Comparison of ENCODE assay signal across 8 cellular contexts in genomic region chr19:1854542-1855039, GRCh38. TPM values are rescaled to one million over a fixed set of nuclear protein-coding genes. Genes with fewer than 3 reads are reported as not detected.
DNase-seq lines count a peak whose midpoint lies in the region; ATAC-seq and TF ChIP-seq lines count a peak whose summit lies in the region.

No MANE protein-coding gene starts in this region.

- H3K4me3 ChIP-seq in RWPE2 (ENCODE audit: severe bottlenecking), result peak overlapping the region; percentile 23
- H3K4me3 ChIP-seq in esophagus muscularis mucosa, result peak overlapping the region in 3 of 4 donors; percentile 52 to 65 (median 53)
- H3K4me3 ChIP-seq in prostate gland, result no peak overlapping the region

- H3K4me1 ChIP-seq in ES-I3 (ENCODE audit: insufficient read depth, low read length) (peaks cover 25% of the 10 kb centered on the region; the same call in 1 of the 2 replicates), RWPE2 (ENCODE audit: insufficient read depth, poor library complexity, severe bottlenecking) (peaks cover 33% of the 10 kb centered on the region), esophagus muscularis mucosa (peaks cover 57 to 85% (median 81%) of the 10 kb centered on the region in 4 donors), prostate gland (replicated peaks) (peaks cover 5% of the 10 kb centered on the region)

- 73% methylated on average over 25 of the region's 37 CpGs for WGBS in esophagus muscularis mucosa
- WGBS in prostate gland, result 61% methylated on average over 33 of the region's 37 CpGs

- H3K36me3 ChIP-seq in ES-I3 (ENCODE audit: insufficient read depth, low read length) (no peaks in the 10 kb centered on the region), RWPE2 (ENCODE audit: low read depth) (peaks cover 6% of the 10 kb centered on the region; the same call in 1 of the 2 replicates), esophagus muscularis mucosa (peaks cover 0 to 5% (median 0%) of the 10 kb centered on the region in 4 donors), prostate gland (no peaks in the 10 kb centered on the region)

- TF ChIP-seq EP300 in esophagus muscularis mucosa (IDR thresholded peaks at IDR 0.05), result no peak

- TF ChIP-seq CTCF in RWPE2 (IDR thresholded peaks at IDR 0.05; ENCODE audit: poor library complexity, severe bottlenecking), result no peak
- TF ChIP-seq CTCF in esophagus muscularis mucosa (IDR thresholded peaks at IDR 0.05), result no peak
- no peak for TF ChIP-seq CTCF in prostate gland (IDR thresholded peaks at IDR 0.05)
- no peak for TF ChIP-seq CTCF in GM10266 (IDR thresholded peaks at IDR 0.05; ENCODE audit: control insufficient read depth, insufficient read depth, low read depth, missing control alignments)

- TF ChIP-seq POLR2A in esophagus muscularis mucosa (IDR thresholded peaks at IDR 0.05; ENCODE audit: low read depth), result no peak
- no peak for TF ChIP-seq POLR2A in prostate gland (IDR thresholded peaks at IDR 0.05)

- H3K9me3 ChIP-seq in ES-I3 (ENCODE audit: control insufficient read depth, insufficient read depth, low read length) (no peaks in the 10 kb centered on the region), RWPE2 (ENCODE audit: severe bottlenecking) (no peaks in the 10 kb centered on the region), esophagus muscularis mucosa (no peaks in the 10 kb centered on the region), prostate gland (no peaks in the 10 kb centered on the region)

- ATAC-seq in RWPE2 (ENCODE audit: low read depth) (no peak), HG03159 (IDR thresholded peaks at IDR 0.05; ENCODE audit: unreplicated experiment) (no peak), GM19467 (IDR thresholded peaks at IDR 0.05; ENCODE audit: unreplicated experiment) (no peak)

- H3K27me3 ChIP-seq in RWPE2 (ENCODE audit: insufficient read depth, poor library complexity, severe bottlenecking), result no peaks in the 10 kb centered on the region
- H3K27me3 ChIP-seq in esophagus muscularis mucosa, result peaks cover 0 to 73% (median 7%) of the 10 kb centered on the region in 4 donors
- no peaks in the 10 kb centered on the region for H3K27me3 ChIP-seq in prostate gland (replicated peaks; ENCODE audit: insufficient read depth)

- no peak for DNase-seq in RWPE2 (ENCODE audit: low spot score)
- DNase-seq in esophagus muscularis mucosa (ENCODE audit: extremely low spot score), result no peak
- DNase-seq in prostate gland (ENCODE audit: low spot score), result peak; percentile 56
- no peak for DNase-seq in HuH-7.5 (ENCODE audit: low spot score)
- no peak for DNase-seq in GM10266 (ENCODE audit: extremely low spot score)

- H3K9ac ChIP-seq in ES-I3 (ENCODE audit: low read depth, low read length), result peak overlapping the region; percentile 50

- H3K27ac ChIP-seq in RWPE2 (ENCODE audit: poor library complexity, severe bottlenecking) (peak overlapping the region; percentile 82), esophagus muscularis mucosa (replicated peaks in 1 of 4) (peak overlapping the region; percentile 75 to 89 (median 82)), prostate gland (peak overlapping the region; percentile 26 to 77)

- intact Hi-C loops in esophagus muscularis mucosa (cut with DNase I) (no loop called here), prostate gland (cut with DNase I) (no loop called here)

RNA-seq across cellular contexts. Expression of gene REXO1, which starts 6.3 kb away (rescaled TPM):
- total RNA-seq in esophagus muscularis mucosa (10 to 100 TPM; 16.2 to 36.0 (median 26.1) TPM), prostate gland (10 to 100 TPM; 29.8 to 59.1 TPM)

RNA-seq across cellular contexts. Expression of gene KLF16, which starts 8.8 kb away (rescaled TPM):
- 10 to 100 TPM in 1 of 4 donors, 1 to 10 TPM in 3; 2.5 to 10.8 (median 8.5) TPM for total RNA-seq in esophagus muscularis mucosa
- total RNA-seq in prostate gland, result 10 to 100 TPM in 1 of 2 donors, 1 to 10 TPM in 1; 8.4 to 22.8 TPM

RNA-seq across cellular contexts. Expression of gene ABHD17A, which starts 30.7 kb away (rescaled TPM):
- total RNA-seq in esophagus muscularis mucosa, result 100 to 1,000 TPM in 2 of 4 donors, 10 to 100 TPM in 2; 89.7 to 125 (median 102) TPM
- 100 to 1,000 TPM; 131 to 146 TPM for total RNA-seq in prostate gland

RNA-seq across cellular contexts. Expression of gene ATP8B3, which starts 42.5 kb away (rescaled TPM):
- under 1 TPM; 0.19 to 0.92 (median 0.66) TPM for total RNA-seq in esophagus muscularis mucosa
- 1 to 10 TPM in 1 of 2 donors, under 1 TPM in 1; 0.18 to 4.7 TPM for total RNA-seq in prostate gland

RNA-seq across cellular contexts. Expression of gene ADAT3, which starts 50.6 kb away (rescaled TPM):
- total RNA-seq in esophagus muscularis mucosa, result 1 to 10 TPM; 3.8 to 5.6 (median 4.4) TPM
- 10 to 100 TPM; 17.3 to 25.1 TPM for total RNA-seq in prostate gland

Comparison
In these comparisons a context has a peak if more than half of its experiments do, and no peak if none do; other contexts are left out.
1. H3K4me3 ChIP-seq: peak in RWPE2 (single experiment) and esophagus muscularis mucosa (3 of 4); none in prostate gland (0 of 2).
2. Peak in every context shown above with its lines, with median percentiles within 50 percentile points of each other: H3K27ac ChIP-seq.